20 cellular contexts compared by ENCODE assay signal in genomic region chrX:137988470-137988869, GRCh38.
DNase-seq lines count a peak whose midpoint lies in the region; ATAC-seq and TF ChIP-seq lines count a peak whose summit lies in the region.
"Had no signal": no experiment of that assay in that cellular context is flagged by ENCODE, and none has a peak within 500 bp of the region (broad histone marks: within the 10 kb centered on the region; RNA-seq: fewer than 3 reads in every experiment).

No MANE protein-coding gene starts in this region.

- H3K27ac ChIP-seq in left ventricle myocardium inferior (replicated peaks) (no peak overlapping the region), neural progenitor cell (no peak overlapping the region), A673 (ENCODE audit: low read depth, low read length, poor library complexity, severe bottlenecking) (no peak overlapping the region)
- H3K27ac ChIP-seq: A549, BLaER1 had no signal

- H3K9me3 Mint-ChIP-seq in neural progenitor cell = no peaks in the 10 kb centered on the region
- H3K9me3 Mint-ChIP-seq: CD4-positive, alpha-beta memory T cell; GM23338 had no signal

- DNase-seq in Right ventricle myocardium superior (no peak), left ventricle myocardium inferior (no peak), NCI-H1417 (lab: John Stamatoyannopoulos, UW) (peak in 2 of 3 experiments; percentile 22 to 77), NCI-H69 (lab: John Stamatoyannopoulos, UW) (peak; percentile 11), neural progenitor cell (ENCODE audit: low spot score) (no peak), A673 (ENCODE audit: low spot score) (no peak), NCI-H187 (lab: John Stamatoyannopoulos, UW) (no peak)
- DNase-seq in activated CD4-positive, alpha-beta T cell treated with anti-CD3 and anti-CD28 coated beads, Interleukin-2, amount 50 U/mL, for 1 hour = no peak
- DNase-seq: CD4-positive, alpha-beta memory T cell; DND-41; GDM1; HCEC 1CT; IMR-90; Karpas-422; NCI-H187 treated with DMSO at 0.1 percent for 48 hours; NCI-H2171 treated with DMSO at 0.1 percent for 48 hours; T-helper 2 cell had no signal

- H3K36me3 ChIP-seq in left ventricle myocardium inferior (no peaks in the 10 kb centered on the region), neural progenitor cell (no peaks in the 10 kb centered on the region), A673 (ENCODE audit: insufficient read depth, low read length, poor library complexity, severe bottlenecking) (no peaks in the 10 kb centered on the region)
- H3K36me3 ChIP-seq: BLaER1 had no signal

- intact Hi-C loops in Right ventricle myocardium superior (cut with DNase I) = no loop called here
- intact Hi-C loops in left ventricle myocardium inferior (cut with micrococcal nuclease) = no loop called here
- intact Hi-C loops in A673 (cut with micrococcal nuclease; ENCODE audit: unreplicated experiment) = no loop called here

- BruUV-seq in A673 (replicated peaks; lab: Mats Ljungman, UMichigan) = no TSS peak

- CTCF ChIA-PET in A673 (lab: Charles Lee) = no interaction called here

- H3K4me1 Mint-ChIP-seq in neural progenitor cell = peaks cover 14% of the 10 kb centered on the region
- H3K4me1 Mint-ChIP-seq: CD4-positive, alpha-beta memory T cell had no signal

- TF ChIP-seq CTCF in left ventricle myocardium inferior (IDR thresholded peaks at IDR 0.05; ENCODE audit: borderline replicate concordance) = no peak
- TF ChIP-seq CTCF in neural progenitor cell (IDR thresholded peaks at IDR 0.05) = no peak
- no peak for TF ChIP-seq CTCF in A673 (conservative IDR thresholded peaks at IDR 0.05; ENCODE audit: low read depth, low read length)

- no peaks in the 10 kb centered on the region for H3K27me3 ChIP-seq in left ventricle myocardium inferior (ENCODE audit: low read depth)
- H3K27me3 ChIP-seq in neural progenitor cell = no peaks in the 10 kb centered on the region
- H3K27me3 ChIP-seq in A673 (replicated peaks; ENCODE audit: insufficient read depth, low read depth, low read length, poor library complexity) = peaks cover 3% of the 10 kb centered on the region

- peak overlapping the region; percentile 11 for H3K27ac Mint-ChIP-seq in neural progenitor cell
- H3K27ac Mint-ChIP-seq: CD4-positive, alpha-beta memory T cell; GM23338 had no signal

- H3K4me3 Mint-ChIP-seq in neural progenitor cell = no peak overlapping the region
- H3K4me3 Mint-ChIP-seq: CD4-positive, alpha-beta memory T cell; GM23338 had no signal

- no peaks in the 10 kb centered on the region for H4K20me1 ChIP-seq in neural progenitor cell (ENCODE audit: low read depth)
- H4K20me1 ChIP-seq: BLaER1 had no signal

- POLR2A ChIA-PET in A673 (lab: Charles Lee; ENCODE audit: low non-redundant PET) = no interaction called here

- H3K79me2 ChIP-seq in neural progenitor cell (ENCODE audit: low read depth) = no peaks in the 10 kb centered on the region

- no peak overlapping the region for H2AFZ ChIP-seq in neural progenitor cell (replicated peaks)
- H2AFZ ChIP-seq: GM23338 had no signal

- H3K27me3 Mint-ChIP-seq in neural progenitor cell (ENCODE audit: insufficient read depth, low read depth) = peaks cover 2% of the 10 kb centered on the region
- H3K27me3 Mint-ChIP-seq: CD4-positive, alpha-beta memory T cell had no signal

- no peaks in the 10 kb centered on the region for H3K4me1 ChIP-seq in left ventricle myocardium inferior
- no peaks in the 10 kb centered on the region for H3K4me1 ChIP-seq in neural progenitor cell
- H3K4me1 ChIP-seq in A673 (ENCODE audit: insufficient read depth, low read length, poor library complexity, severe bottlenecking) = no peaks in the 10 kb centered on the region
- H3K4me1 ChIP-seq: A549, BLaER1 had no signal

- no peaks in the 10 kb centered on the region for H3K9me3 ChIP-seq in left ventricle myocardium inferior (replicated peaks)
- H3K9me3 ChIP-seq in neural progenitor cell (ENCODE audit: low read depth) = no peaks in the 10 kb centered on the region
- no peaks in the 10 kb centered on the region for H3K9me3 ChIP-seq in A673 (ENCODE audit: low read depth, low read length, poor library complexity, severe bottlenecking)
- H3K9me3 ChIP-seq: A549, BLaER1 had no signal

- no peaks in the 10 kb centered on the region for H3F3A ChIP-seq in neural progenitor cell (ENCODE audit: low read depth)

- H3K36me3 Mint-ChIP-seq in neural progenitor cell = no peaks in the 10 kb centered on the region
- H3K36me3 Mint-ChIP-seq: CD4-positive, alpha-beta memory T cell had no signal

- H3K4me3 ChIP-seq in left ventricle myocardium inferior = no peak overlapping the region
- H3K4me3 ChIP-seq in neural progenitor cell = no peak overlapping the region
- H3K4me3 ChIP-seq in A673 (ENCODE audit: low read depth, low read length, poor library complexity, severe bottlenecking) = no peak overlapping the region
- H3K4me3 ChIP-seq: A549, BLaER1, GM23338 had no signal

- H3K4me2 ChIP-seq in neural progenitor cell = no peak overlapping the region
- H3K4me2 ChIP-seq: A549, BLaER1, GM23338 had no signal

- no peak overlapping the region for H3K9ac ChIP-seq in neural progenitor cell
- H3K9ac ChIP-seq: BLaER1 had no signal

- peak; percentile 57 for ATAC-seq in Right ventricle myocardium superior (ENCODE audit: poor library complexity)
- ATAC-seq: A549, GM23338 had no signal

Comparison
In these comparisons a context has a peak if more than half of its experiments do, and no peak if none do; other contexts are left out.
1. DNase-seq: peak in NCI-H1417 (2 of 3) and NCI-H69 (single experiment); none in Right ventricle myocardium superior (single experiment), left ventricle myocardium inferior (single experiment), neural progenitor cell (single experiment), activated CD4-positive, alpha-beta T cell treated with anti-CD3 and anti-CD28 coated beads, Interleukin-2, amount 50 U/mL, for 1 hour (single experiment), A673 (single experiment) and NCI-H187 (0 of 2).